21 cellular contexts compared by ENCODE assay signal in the genomic region with DNA sequence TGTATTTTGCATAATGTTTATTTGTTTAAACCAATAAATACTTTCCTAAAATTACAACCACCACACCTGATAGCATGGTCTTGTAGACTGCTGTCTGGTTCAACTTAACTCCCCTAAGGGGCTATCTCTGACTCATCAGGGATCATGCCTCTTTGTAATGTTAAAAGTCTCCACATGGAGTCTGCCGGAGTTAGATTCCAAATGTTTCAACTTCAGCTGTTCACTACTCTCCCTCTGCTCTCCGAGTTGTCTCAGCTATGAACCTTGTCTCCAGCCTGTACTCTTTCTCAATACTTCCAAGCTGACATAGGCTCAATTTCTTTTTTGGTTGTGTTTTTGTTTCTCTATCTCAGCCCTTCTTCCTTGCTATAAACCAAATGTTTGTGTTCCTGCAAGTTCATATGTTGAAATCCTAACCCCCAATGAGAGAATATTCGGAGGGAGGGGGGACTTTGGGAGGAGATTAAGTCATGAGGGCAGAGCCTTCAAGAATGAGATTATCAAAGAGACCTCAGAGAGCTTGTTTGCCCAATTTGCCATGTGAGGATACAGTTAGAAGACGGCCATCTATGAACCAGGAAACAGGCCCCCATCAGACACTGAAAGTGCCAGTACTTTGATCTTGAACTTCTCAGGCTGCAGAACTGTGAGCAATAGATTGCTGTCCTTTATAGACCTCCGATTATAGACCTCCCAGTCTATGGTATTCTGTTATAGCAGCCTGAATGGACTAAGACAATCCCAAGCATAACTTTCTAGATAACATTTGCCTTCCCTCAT.
DNase-seq lines count a peak whose midpoint lies in the region; ATAC-seq and TF ChIP-seq lines count a peak whose summit lies in the region.
"Had no signal": no experiment of that assay in that cellular context is flagged by ENCODE, and none has a peak within 500 bp of the region (broad histone marks: within the 10 kb centered on the region; RNA-seq: fewer than 3 reads in every experiment).

No MANE protein-coding gene starts in this region.

- ATAC-seq in gastroesophageal sphincter (peak; percentile 46), HG02642 (IDR thresholded peaks at IDR 0.05; ENCODE audit: poor library complexity, unreplicated experiment) (no peak)
- ATAC-seq: left colon, mucosa of descending colon had no signal

- WGBS in gastroesophageal sphincter (ENCODE audit: low coverage in 1 of 2), 2 donors = 14 to 33% methylated on average over 2 of the region's 5 CpGs

- TF ChIP-seq EP300 in gastroesophageal sphincter (IDR thresholded peaks at IDR 0.05) = no peak

- H3K9me3 Mint-ChIP-seq in neural crest cell = no peaks in the 10 kb centered on the region
- H3K9me3 Mint-ChIP-seq: activated T-helper 1 cell treated with anti-CD3 and anti-CD28 coated beads, Interleukin-12 subunit alpha, Interleukin-12 subunit beta, Interleukin-2, Interleukin-4 antibody, amounts not matched to agents 30 ng/mL and 10 ng/mL and 1 ng/mL, durations not matched to agents 14 hours and 24 hours and 36 hours had no signal

- H3K27me3 ChIP-seq in gastroesophageal sphincter = no peaks in the 10 kb centered on the region
- H3K27me3 ChIP-seq: esophagus squamous epithelium, uterus had no signal

- DNase-seq in ELF-1 (ENCODE audit: low read depth, low spot score) (peak; percentile 52), NCI-H82 (lab: John Stamatoyannopoulos, UW) (peak; percentile 54), neural crest cell (ENCODE audit: low read depth, low spot score) (no peak), cerebellar nuclear complex (lab: John Stamatoyannopoulos, UW) (no peak), NCI-H1417 treated with DMSO at 0.1 percent for 48 hours (lab: John Stamatoyannopoulos, UW) (no peak), HuH-7 (ENCODE audit: low spot score) (no peak)
- DNase-seq: activated CD8-positive, alpha-beta memory T cell treated with anti-CD3 and anti-CD28 coated beads for 24 hours; DMS79 treated with DMSO at 0.1 percent for 48 hours; effector CD4-positive, alpha-beta T cell; esophagus squamous epithelium; KBM-7; left colon; mucosa of descending colon; NCI-H2081 treated with DMSO at 0.1 percent for 48 hours; NCI-H510A; occipital lobe; stimulated activated CD4-positive, alpha-beta T cell treated with anti-CD3 and anti-CD28 coated beads, Interleukin-2, amount 100 ng/mL, for 24 hours; uterus had no signal

- H3K36me3 ChIP-seq in gastroesophageal sphincter = no peaks in the 10 kb centered on the region
- H3K36me3 ChIP-seq: esophagus squamous epithelium, uterus had no signal

- no peak overlapping the region for H3K27ac Mint-ChIP-seq in neural crest cell (ENCODE audit: unreplicated experiment)
- H3K27ac Mint-ChIP-seq: activated T-helper 1 cell treated with anti-CD3 and anti-CD28 coated beads, Interleukin-12 subunit alpha, Interleukin-12 subunit beta, Interleukin-2, Interleukin-4 antibody, amounts not matched to agents 30 ng/mL and 10 ng/mL and 1 ng/mL, durations not matched to agents 14 hours and 24 hours and 36 hours had no signal

- no peaks in the 10 kb centered on the region for H3K4me1 ChIP-seq in gastroesophageal sphincter
- H3K4me1 ChIP-seq: esophagus squamous epithelium, uterus had no signal

- H3K4me3 Mint-ChIP-seq in neural crest cell = no peak overlapping the region
- H3K4me3 Mint-ChIP-seq: activated T-helper 1 cell treated with anti-CD3 and anti-CD28 coated beads, Interleukin-12 subunit alpha, Interleukin-12 subunit beta, Interleukin-2, Interleukin-4 antibody, amounts not matched to agents 30 ng/mL and 10 ng/mL and 1 ng/mL, durations not matched to agents 14 hours and 24 hours and 36 hours had no signal

- no peaks in the 10 kb centered on the region for H3K9me3 ChIP-seq in gastroesophageal sphincter
- H3K9me3 ChIP-seq: esophagus squamous epithelium, mucosa of descending colon, uterus had no signal

- no peak overlapping the region for H3K27ac ChIP-seq in gastroesophageal sphincter
- H3K27ac ChIP-seq: esophagus squamous epithelium, uterus had no signal

- H3K27me3 Mint-ChIP-seq in neural crest cell (ENCODE audit: low read depth) = no peaks in the 10 kb centered on the region

- H3K4me1 Mint-ChIP-seq in neural crest cell = peaks cover 7% of the 10 kb centered on the region

- no peak for TF ChIP-seq POLR2A in gastroesophageal sphincter (IDR thresholded peaks at IDR 0.05)

- TF ChIP-seq CTCF in gastroesophageal sphincter (IDR thresholded peaks at IDR 0.05) (no peak), neural crest cell (conservative IDR thresholded peaks at IDR 0.05) (peak; percentile 31)

- H3K36me3 Mint-ChIP-seq in neural crest cell (ENCODE audit: low read depth) = no peaks in the 10 kb centered on the region

- H3K4me3 ChIP-seq in gastroesophageal sphincter = no peak overlapping the region
- H3K4me3 ChIP-seq: esophagus squamous epithelium, mucosa of descending colon, uterus had no signal

Comparison
In these comparisons a context has a peak if more than half of its experiments do, and no peak if none do; other contexts are left out.
1. DNase-seq: peak in ELF-1 (single experiment) and NCI-H82 (single experiment); none in neural crest cell (single experiment), cerebellar nuclear complex (0 of 2), NCI-H1417 treated with DMSO at 0.1 percent for 48 hours (single experiment) and HuH-7 (single experiment).